1 cellular context compared by ENCODE assay signal in the genomic region with DNA sequence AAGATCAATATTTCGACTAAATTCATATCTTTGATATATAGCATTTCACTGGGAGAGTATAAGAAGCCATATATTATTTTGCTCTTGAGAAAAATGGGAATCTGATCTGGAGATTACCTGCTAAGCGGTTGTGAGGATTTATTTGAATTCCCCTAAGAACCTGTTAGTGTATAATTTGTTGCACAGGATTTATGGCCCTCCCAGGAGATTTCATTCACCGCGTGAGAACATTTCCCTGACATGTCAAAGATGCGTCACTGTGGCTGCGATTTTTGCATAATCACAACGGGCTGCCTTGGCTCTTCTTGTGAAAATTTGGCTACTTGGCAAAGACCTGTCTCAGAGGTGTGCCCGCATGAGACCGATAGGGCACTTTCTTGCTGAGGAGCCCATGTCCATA.
TF ChIP-seq lines count a peak whose summit lies in the region.

No MANE protein-coding gene starts in this region.

TF ChIP-seq in HEK293, 187 proteins besides CTCF, POLR2A, EP300 and RAD21 (continued from another document and continues in another):
- TF ChIP-seq, protein P1, sequence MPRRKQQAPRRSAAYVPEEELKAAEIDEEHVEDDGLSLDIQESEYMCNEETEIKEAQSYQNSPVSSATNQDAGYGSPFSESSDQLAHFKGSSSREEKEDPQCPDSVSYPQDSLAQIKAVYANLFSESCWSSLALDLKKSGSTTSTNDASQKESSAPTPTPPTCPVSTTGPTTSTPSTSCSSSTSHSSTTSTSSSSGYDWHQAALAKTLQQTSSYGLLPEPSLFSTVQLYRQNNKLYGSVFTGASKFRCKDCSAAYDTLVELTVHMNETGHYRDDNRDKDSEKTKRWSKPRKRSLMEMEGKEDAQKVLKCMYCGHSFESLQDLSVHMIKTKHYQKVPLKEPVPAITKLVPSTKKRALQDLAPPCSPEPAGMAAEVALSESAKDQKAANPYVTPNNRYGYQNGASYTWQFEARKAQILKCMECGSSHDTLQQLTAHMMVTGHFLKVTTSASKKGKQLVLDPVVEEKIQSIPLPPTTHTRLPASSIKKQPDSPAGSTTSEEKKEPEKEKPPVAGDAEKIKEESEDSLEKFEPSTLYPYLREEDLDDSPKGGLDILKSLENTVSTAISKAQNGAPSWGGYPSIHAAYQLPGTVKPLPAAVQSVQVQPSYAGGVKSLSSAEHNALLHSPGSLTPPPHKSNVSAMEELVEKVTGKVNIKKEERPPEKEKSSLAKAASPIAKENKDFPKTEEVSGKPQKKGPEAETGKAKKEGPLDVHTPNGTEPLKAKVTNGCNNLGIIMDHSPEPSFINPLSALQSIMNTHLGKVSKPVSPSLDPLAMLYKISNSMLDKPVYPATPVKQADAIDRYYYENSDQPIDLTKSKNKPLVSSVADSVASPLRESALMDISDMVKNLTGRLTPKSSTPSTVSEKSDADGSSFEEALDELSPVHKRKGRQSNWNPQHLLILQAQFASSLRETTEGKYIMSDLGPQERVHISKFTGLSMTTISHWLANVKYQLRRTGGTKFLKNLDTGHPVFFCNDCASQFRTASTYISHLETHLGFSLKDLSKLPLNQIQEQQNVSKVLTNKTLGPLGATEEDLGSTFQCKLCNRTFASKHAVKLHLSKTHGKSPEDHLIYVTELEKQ (tag by site-specific recombination; IDR thresholded peaks at IDR 0.05; ENCODE audit: borderline replicate concordance): peak; percentile 79; the same call in 1 of the 2 replicates
- TF ChIP-seq GLIS2 (tag by site-specific recombination; IDR thresholded peaks at IDR 0.05) (no peak), ZNF777 (tag by site-specific recombination; IDR thresholded peaks at IDR 0.05; ENCODE audit: borderline replicate concordance) (no peak), ZNF394 (tag by site-specific recombination; IDR thresholded peaks at IDR 0.05; ENCODE audit: borderline replicate concordance) (no peak), ZNF311 (tag by site-specific recombination; IDR thresholded peaks at IDR 0.05; ENCODE audit: borderline replicate concordance) (no peak), BCL11A (tag by site-specific recombination; IDR thresholded peaks at IDR 0.05; ENCODE audit: low read depth) (no peak), ZNF146 (tag by site-specific recombination; IDR thresholded peaks at IDR 0.05) (no peak), GFI1B (tag by site-specific recombination; IDR thresholded peaks at IDR 0.05) (peak; percentile 92), ZFP37 (tag by site-specific recombination; IDR thresholded peaks at IDR 0.05) (no peak), RBAK (tag by site-specific recombination; IDR thresholded peaks at IDR 0.05) (no peak), ZNF677 (tag by site-specific recombination; IDR thresholded peaks at IDR 0.05) (no peak), FEZF1 (tag by site-specific recombination; IDR thresholded peaks at IDR 0.05) (peak; percentile 58; the same call in 1 of the 2 replicates), ZNF560 (tag by site-specific recombination; IDR thresholded peaks at IDR 0.05; ENCODE audit: borderline replicate concordance) (no peak), YY2 (tag by site-specific recombination; IDR thresholded peaks at IDR 0.05) (no peak), ZNF792 (tag by site-specific recombination; IDR thresholded peaks at IDR 0.05) (no peak), ZBTB1 (tag by site-specific recombination; IDR thresholded peaks at IDR 0.05) (no peak), ZNF174 (tag by site-specific recombination; IDR thresholded peaks at IDR 0.05) (no peak), ZNF335 (tag by site-specific recombination; conservative IDR thresholded peaks at IDR 0.05) (no peak), ZFP3 (tag by site-specific recombination; IDR thresholded peaks at IDR 0.05; ENCODE audit: low read depth) (no peak), ZNF155 (tag by site-specific recombination; IDR thresholded peaks at IDR 0.05) (no peak), HOXA7 (CRISPR knock-in tag; IDR thresholded peaks at IDR 0.05; ENCODE audit: borderline replicate concordance) (no peak)
- TF ChIP-seq, protein P2, sequence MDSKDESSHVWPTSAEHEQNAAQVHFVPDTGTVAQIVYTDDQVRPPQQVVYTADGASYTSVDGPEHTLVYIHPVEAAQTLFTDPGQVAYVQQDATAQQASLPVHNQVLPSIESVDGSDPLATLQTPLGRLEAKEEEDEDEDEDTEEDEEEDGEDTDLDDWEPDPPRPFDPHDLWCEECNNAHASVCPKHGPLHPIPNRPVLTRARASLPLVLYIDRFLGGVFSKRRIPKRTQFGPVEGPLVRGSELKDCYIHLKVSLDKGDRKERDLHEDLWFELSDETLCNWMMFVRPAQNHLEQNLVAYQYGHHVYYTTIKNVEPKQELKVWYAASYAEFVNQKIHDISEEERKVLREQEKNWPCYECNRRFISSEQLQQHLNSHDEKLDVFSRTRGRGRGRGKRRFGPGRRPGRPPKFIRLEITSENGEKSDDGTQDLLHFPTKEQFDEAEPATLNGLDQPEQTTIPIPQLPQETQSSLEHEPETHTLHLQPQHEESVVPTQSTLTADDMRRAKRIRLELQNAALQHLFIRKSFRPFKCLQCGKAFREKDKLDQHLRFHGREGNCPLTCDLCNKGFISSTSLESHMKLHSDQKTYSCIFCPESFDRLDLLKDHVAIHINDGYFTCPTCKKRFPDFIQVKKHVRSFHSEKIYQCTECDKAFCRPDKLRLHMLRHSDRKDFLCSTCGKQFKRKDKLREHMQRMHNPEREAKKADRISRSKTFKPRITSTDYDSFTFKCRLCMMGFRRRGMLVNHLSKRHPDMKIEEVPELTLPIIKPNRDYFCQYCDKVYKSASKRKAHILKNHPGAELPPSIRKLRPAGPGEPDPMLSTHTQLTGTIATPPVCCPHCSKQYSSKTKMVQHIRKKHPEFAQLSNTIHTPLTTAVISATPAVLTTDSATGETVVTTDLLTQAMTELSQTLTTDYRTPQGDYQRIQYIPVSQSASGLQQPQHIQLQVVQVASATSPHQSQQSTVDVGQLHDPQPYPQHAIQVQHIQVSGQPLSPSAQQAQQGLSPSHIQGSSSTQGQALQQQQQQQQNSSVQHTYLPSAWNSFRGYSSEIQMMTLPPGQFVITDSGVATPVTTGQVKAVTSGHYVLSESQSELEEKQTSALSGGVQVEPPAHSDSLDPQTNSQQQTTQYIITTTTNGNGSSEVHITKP (tag by site-specific recombination; IDR thresholded peaks at IDR 0.05): no peak
- TF ChIP-seq, protein P3, sequence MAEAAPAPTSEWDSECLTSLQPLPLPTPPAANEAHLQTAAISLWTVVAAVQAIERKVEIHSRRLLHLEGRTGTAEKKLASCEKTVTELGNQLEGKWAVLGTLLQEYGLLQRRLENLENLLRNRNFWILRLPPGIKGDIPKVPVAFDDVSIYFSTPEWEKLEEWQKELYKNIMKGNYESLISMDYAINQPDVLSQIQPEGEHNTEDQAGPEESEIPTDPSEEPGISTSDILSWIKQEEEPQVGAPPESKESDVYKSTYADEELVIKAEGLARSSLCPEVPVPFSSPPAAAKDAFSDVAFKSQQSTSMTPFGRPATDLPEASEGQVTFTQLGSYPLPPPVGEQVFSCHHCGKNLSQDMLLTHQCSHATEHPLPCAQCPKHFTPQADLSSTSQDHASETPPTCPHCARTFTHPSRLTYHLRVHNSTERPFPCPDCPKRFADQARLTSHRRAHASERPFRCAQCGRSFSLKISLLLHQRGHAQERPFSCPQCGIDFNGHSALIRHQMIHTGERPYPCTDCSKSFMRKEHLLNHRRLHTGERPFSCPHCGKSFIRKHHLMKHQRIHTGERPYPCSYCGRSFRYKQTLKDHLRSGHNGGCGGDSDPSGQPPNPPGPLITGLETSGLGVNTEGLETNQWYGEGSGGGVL (tag by site-specific recombination; IDR thresholded peaks at IDR 0.05): no peak
- TF ChIP-seq, protein P4, sequence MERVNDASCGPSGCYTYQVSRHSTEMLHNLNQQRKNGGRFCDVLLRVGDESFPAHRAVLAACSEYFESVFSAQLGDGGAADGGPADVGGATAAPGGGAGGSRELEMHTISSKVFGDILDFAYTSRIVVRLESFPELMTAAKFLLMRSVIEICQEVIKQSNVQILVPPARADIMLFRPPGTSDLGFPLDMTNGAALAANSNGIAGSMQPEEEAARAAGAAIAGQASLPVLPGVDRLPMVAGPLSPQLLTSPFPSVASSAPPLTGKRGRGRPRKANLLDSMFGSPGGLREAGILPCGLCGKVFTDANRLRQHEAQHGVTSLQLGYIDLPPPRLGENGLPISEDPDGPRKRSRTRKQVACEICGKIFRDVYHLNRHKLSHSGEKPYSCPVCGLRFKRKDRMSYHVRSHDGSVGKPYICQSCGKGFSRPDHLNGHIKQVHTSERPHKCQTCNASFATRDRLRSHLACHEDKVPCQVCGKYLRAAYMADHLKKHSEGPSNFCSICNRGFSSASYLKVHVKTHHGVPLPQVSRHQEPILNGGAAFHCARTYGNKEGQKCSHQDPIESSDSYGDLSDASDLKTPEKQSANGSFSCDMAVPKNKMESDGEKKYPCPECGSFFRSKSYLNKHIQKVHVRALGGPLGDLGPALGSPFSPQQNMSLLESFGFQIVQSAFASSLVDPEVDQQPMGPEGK (tag by site-specific recombination; IDR thresholded peaks at IDR 0.05): no peak
- TF ChIP-seq, protein P5, sequence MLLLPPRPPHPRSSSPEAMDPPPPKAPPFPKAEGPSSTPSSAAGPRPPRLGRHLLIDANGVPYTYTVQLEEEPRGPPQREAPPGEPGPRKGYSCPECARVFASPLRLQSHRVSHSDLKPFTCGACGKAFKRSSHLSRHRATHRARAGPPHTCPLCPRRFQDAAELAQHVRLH (tag by site-specific recombination; IDR thresholded peaks at IDR 0.05): no peak
- TF ChIP-seq, protein P6, sequence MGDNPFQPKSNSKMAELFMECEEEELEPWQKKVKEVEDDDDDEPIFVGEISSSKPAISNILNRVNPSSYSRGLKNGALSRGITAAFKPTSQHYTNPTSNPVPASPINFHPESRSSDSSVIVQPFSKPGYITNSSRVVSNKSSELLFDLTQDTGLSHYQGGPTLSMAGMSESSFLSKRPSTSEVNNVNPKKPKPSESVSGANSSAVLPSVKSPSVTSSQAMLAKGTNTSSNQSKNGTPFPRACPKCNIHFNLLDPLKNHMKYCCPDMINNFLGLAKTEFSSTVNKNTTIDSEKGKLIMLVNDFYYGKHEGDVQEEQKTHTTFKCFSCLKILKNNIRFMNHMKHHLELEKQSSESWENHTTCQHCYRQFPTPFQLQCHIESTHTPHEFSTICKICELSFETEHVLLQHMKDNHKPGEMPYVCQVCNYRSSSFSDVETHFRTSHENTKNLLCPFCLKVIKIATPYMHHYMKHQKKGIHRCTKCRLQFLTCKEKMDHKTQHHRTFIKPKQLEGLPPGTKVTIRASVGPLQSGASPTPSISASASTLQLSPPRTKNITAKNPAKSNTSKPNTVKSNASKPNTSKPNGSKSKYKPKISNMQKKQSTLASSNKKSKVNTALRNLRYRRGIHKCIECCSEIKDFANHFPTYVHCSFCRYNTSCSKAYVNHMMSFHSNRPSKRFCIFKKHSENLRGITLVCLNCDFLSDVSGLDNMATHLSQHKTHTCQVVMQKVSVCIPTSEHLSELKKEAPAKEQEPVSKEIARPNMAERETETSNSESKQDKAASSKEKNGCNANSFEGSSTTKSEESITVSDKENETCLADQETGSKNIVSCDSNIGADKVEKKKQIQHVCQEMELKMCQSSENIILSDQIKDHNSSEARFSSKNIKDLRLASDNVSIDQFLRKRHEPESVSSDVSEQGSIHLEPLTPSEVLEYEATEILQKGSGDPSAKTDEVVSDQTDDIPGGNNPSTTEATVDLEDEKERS (tag by site-specific recombination; IDR thresholded peaks at IDR 0.05): no peak
- TF ChIP-seq, protein P7, sequence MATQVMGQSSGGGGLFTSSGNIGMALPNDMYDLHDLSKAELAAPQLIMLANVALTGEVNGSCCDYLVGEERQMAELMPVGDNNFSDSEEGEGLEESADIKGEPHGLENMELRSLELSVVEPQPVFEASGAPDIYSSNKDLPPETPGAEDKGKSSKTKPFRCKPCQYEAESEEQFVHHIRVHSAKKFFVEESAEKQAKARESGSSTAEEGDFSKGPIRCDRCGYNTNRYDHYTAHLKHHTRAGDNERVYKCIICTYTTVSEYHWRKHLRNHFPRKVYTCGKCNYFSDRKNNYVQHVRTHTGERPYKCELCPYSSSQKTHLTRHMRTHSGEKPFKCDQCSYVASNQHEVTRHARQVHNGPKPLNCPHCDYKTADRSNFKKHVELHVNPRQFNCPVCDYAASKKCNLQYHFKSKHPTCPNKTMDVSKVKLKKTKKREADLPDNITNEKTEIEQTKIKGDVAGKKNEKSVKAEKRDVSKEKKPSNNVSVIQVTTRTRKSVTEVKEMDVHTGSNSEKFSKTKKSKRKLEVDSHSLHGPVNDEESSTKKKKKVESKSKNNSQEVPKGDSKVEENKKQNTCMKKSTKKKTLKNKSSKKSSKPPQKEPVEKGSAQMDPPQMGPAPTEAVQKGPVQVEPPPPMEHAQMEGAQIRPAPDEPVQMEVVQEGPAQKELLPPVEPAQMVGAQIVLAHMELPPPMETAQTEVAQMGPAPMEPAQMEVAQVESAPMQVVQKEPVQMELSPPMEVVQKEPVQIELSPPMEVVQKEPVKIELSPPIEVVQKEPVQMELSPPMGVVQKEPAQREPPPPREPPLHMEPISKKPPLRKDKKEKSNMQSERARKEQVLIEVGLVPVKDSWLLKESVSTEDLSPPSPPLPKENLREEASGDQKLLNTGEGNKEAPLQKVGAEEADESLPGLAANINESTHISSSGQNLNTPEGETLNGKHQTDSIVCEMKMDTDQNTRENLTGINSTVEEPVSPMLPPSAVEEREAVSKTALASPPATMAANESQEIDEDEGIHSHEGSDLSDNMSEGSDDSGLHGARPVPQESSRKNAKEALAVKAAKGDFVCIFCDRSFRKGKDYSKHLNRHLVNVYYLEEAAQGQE (tag by site-specific recombination; IDR thresholded peaks at IDR 0.05): no peak
- TF ChIP-seq, protein P8, sequence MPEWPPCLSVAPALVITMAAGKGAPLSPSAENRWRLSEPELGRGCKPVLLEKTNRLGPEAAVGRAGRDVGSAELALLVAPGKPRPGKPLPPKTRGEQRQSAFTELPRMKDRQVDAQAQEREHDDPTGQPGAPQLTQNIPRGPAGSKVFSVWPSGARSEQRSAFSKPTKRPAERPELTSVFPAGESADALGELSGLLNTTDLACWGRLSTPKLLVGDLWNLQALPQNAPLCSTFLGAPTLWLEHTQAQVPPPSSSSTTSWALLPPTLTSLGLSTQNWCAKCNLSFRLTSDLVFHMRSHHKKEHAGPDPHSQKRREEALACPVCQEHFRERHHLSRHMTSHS (tag by site-specific recombination; IDR thresholded peaks at IDR 0.05): no peak
- TF ChIP-seq, protein P9, sequence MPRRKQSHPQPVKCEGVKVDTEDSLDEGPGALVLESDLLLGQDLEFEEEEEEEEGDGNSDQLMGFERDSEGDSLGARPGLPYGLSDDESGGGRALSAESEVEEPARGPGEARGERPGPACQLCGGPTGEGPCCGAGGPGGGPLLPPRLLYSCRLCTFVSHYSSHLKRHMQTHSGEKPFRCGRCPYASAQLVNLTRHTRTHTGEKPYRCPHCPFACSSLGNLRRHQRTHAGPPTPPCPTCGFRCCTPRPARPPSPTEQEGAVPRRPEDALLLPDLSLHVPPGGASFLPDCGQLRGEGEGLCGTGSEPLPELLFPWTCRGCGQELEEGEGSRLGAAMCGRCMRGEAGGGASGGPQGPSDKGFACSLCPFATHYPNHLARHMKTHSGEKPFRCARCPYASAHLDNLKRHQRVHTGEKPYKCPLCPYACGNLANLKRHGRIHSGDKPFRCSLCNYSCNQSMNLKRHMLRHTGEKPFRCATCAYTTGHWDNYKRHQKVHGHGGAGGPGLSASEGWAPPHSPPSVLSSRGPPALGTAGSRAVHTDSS (tag by site-specific recombination; IDR thresholded peaks at IDR 0.05): no peak
- TF ChIP-seq, protein P10, sequence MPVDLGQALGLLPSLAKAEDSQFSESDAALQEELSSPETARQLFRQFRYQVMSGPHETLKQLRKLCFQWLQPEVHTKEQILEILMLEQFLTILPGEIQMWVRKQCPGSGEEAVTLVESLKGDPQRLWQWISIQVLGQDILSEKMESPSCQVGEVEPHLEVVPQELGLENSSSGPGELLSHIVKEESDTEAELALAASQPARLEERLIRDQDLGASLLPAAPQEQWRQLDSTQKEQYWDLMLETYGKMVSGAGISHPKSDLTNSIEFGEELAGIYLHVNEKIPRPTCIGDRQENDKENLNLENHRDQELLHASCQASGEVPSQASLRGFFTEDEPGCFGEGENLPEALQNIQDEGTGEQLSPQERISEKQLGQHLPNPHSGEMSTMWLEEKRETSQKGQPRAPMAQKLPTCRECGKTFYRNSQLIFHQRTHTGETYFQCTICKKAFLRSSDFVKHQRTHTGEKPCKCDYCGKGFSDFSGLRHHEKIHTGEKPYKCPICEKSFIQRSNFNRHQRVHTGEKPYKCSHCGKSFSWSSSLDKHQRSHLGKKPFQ (tag by site-specific recombination; IDR thresholded peaks at IDR 0.05): peak; percentile 34; the same call in 1 of the 2 replicates
